In genomic region chr7:91323759-91324158, GRCh38 we compare ENCODE assay signal across 27 cellular contexts.
"Had no signal": no experiment of that assay in that cellular context is flagged by ENCODE, and none has a peak within 500 bp of the region (broad histone marks: within the 10 kb centered on the region; RNA-seq: fewer than 3 reads in every experiment).

No MANE protein-coding gene starts in this region.

- H3K36me3 ChIP-seq: ascending aorta, cardiac muscle cell had no signal

- H3K27me3 ChIP-seq: ascending aorta, cardiac muscle cell had no signal

- DNase-seq: activated B cell treated with CpG ODN at 0.5 μM for 24 hours; activated CD4-positive, alpha-beta memory T cell treated with anti-CD3 and anti-CD28 coated beads for 36 hours; activated CD4-positive, alpha-beta T cell treated with anti-CD3 and anti-CD28 coated beads for 4 hours; activated CD4-positive, alpha-beta T cell treated with anti-CD3 and anti-CD28 coated beads, Interleukin-2, amount 10 ng/mL, durations not matched to agents 24 days and 14 days; activated CD4-positive, alpha-beta T cell treated with anti-CD3 and anti-CD28 coated beads, Interleukin-2, amount 50 U/mL, for 1 hour; activated CD4-positive, alpha-beta T cell treated with anti-CD3 and anti-CD28 coated beads, Interleukin-2, amount 50 U/mL, for 4 hours; activated CD4-positive, CD25-positive, alpha-beta regulatory T cell treated with anti-CD3 and anti-CD28 coated beads, Interleukin-2, amount 50 U/mL, for 72 hours; activated CD8-positive, alpha-beta memory T cell treated with anti-CD3 and anti-CD28 coated beads, Interleukin-2, amount 50 U/mL, for 4 hours; activated CD8-positive, alpha-beta T cell treated with anti-CD3 and anti-CD28 coated beads for 36 hours; activated effector memory CD4-positive, alpha-beta T cell treated with anti-CD3 and anti-CD28 coated beads, Interleukin-2, amount 50 U/mL, for 16 hours; activated naive CD4-positive, alpha-beta T cell treated with anti-CD3 and anti-CD28 coated beads, Interleukin-2, amount 10 ng/mL, durations not matched to agents 7 days and 5 days; activated naive CD4-positive, alpha-beta T cell treated with Interleukin-2 at 50 U/mL for 16 hours; activated naive CD8-positive, alpha-beta T cell treated with anti-CD3 and anti-CD28 coated beads, Interleukin-2, amount 10 ng/mL, durations not matched to agents 7 days and 5 days; activated naive CD8-positive, alpha-beta T cell treated with anti-CD3 and anti-CD28 coated beads, Interleukin-2, amount 50 U/mL, for 24 hours; activated T-cell treated with anti-CD3 and anti-CD28 coated beads for 4 hours; activated T-cell treated with anti-CD3 and anti-CD28 coated beads, Interleukin-2, amount 50 U/mL, for 1 hour; activated T-cell treated with anti-CD3 and anti-CD28 coated beads, Interleukin-2, amount 50 U/mL, for 4 hours; activated T-cell treated with anti-CD3 and anti-CD28 coated beads, Interleukin-2, amount 50 U/mL, for 72 hours; amygdala; anterior cingulate cortex; caudate nucleus; cerebellar nuclear complex; T-cell; T-helper 17 cell had no signal

- H3K4me1 ChIP-seq: ascending aorta had no signal

- H3K4me3 ChIP-seq: ascending aorta, cardiac muscle cell had no signal

- H3K9me3 ChIP-seq: ascending aorta had no signal

- H3K27ac ChIP-seq: ascending aorta, cardiac muscle cell, VCaP had no signal
